8 cellular contexts compared by ENCODE assay signal in the genomic region with DNA sequence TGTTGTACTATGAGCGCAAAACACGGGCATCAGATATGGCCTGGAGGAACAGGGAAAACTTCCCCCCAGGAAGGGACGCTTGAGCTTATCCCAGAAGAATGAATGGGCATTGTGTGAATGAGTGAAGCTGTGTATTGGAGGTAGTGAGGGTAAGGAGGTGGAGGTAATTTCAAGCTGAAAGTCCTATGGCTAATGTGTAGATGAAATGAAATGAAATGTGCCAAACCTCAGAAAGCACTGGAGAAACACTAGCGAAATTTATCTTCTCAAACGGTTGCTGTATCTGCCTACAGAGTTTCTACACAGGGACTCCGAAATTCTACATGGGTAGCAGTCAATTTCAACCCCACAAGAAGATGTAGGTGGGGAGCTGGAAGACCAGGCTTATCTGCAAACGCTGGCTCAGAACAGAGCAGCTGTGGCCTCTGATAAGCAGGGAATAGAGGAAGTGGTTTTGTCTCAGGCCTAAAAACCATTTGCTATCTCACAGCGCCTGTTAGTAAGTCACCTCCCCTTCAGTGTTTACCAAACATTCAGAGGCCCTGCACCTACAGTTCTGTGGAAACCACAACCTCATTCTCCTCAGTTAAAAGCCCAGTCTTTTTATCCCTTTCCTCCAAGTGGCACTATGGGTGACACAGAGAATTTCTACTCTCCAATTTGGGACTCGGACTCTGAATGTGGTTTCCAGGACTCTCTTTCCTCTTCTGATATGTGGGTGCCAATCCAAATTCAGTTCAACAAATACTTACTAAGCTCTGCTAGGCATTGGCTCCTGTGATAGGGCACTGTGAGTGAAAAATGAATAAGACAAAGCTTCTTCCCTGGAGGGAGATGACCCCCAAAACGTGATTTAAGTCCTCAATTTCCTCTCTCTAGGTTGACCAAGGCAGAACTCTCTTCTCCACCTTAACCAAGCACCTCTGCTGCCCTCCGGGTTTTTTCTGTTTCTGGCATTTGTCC. TPM values are rescaled to one million over a fixed set of nuclear protein-coding genes. Genes with fewer than 3 reads are reported as not detected.
A peak's percentile ranks its signal among the peaks of the same experiment; 100 is the strongest.
DNase-seq lines count a peak whose midpoint lies in the region; ATAC-seq and TF ChIP-seq lines count a peak whose summit lies in the region.

No MANE protein-coding gene starts in this region.

- peak overlapping the region; percentile 52 to 58 (median 56) for H3K4me3 Mint-ChIP-seq in T-cell
- peak overlapping the region; percentile 50 to 66 for H3K4me3 Mint-ChIP-seq in stimulated activated naive B cell treated with anti-CD40 and anti-IgM and Interleukin-4, amounts not matched to agents 10 μg/mL and 1 μg/mL and 100 μg/mL, for 72 hours

- POLR2A ChIA-PET in T-cell (lab: Charles Lee): interaction anchor here in 1 of 2 donors (0.6 to 0.7 kb wide), 3 partner anchors 10 to 312 kb away, joined by 3 to 6 read pairs (median 3); no protein-coding TSS in a partner anchor

- DNase-seq in CD1c-positive myeloid dendritic cell (ENCODE audit: extremely low spot score): peak; percentile 68
- peak in 33 of 34 experiments; percentile 26 to 71 (median 47) for DNase-seq in T-cell
- peak; percentile 97 to 100 for DNase-seq in erythroblast (lab: John Stamatoyannopoulos, UW)
- DNase-seq in stimulated activated naive B cell treated with anti-CD40 and anti-IgM and Interleukin-4, amounts not matched to agents 10 μg/mL and 1 μg/mL and 100 μg/mL, for 72 hours: peak; percentile 54
- no peak for DNase-seq in glomerular visceral epithelial cell (ENCODE audit: extremely low spot score)

- TF ChIP-seq POLR2A in GM19099 (IDR thresholded peaks at IDR 0.05; ENCODE audit: extremely low read depth, insufficient read length, low read depth) (peak; percentile 67), erythroblast (IDR thresholded peaks at IDR 0.05; ENCODE audit: low read length) (peak; percentile 80)

- H3K9me3 Mint-ChIP-seq in T-cell: peaks cover under 1 to 13% (median 8%) of the 10 kb centered on the region in 3 donors
- H3K9me3 Mint-ChIP-seq in stimulated activated naive B cell treated with anti-CD40 and anti-IgM and Interleukin-4, amounts not matched to agents 10 μg/mL and 1 μg/mL and 100 μg/mL, for 72 hours: peaks cover 1 to 9% of the 10 kb centered on the region in 2 donors

- no peaks in the 10 kb centered on the region for H3K27me3 Mint-ChIP-seq in T-cell
- no peaks in the 10 kb centered on the region for H3K27me3 Mint-ChIP-seq in stimulated activated naive B cell treated with anti-CD40 and anti-IgM and Interleukin-4, amounts not matched to agents 10 μg/mL and 1 μg/mL and 100 μg/mL, for 72 hours

- ATAC-seq in HG03196 (IDR thresholded peaks at IDR 0.05; ENCODE audit: unreplicated experiment) (peak; percentile 90), T-cell (replicated peaks in 1 of 4) (peak; percentile 89 to 95 (median 95)), HG02970 (IDR thresholded peaks at IDR 0.05; ENCODE audit: low FRiP score, unreplicated experiment) (no peak)
- peak; percentile 95 to 96 for ATAC-seq in stimulated activated naive B cell treated with anti-CD40 and anti-IgM and Interleukin-4, amounts not matched to agents 10 μg/mL and 1 μg/mL and 100 μg/mL, for 72 hours (replicated peaks)

- H3K27ac Mint-ChIP-seq in T-cell: peak overlapping the region; percentile 96 to 98
- H3K27ac Mint-ChIP-seq in stimulated activated naive B cell treated with anti-CD40 and anti-IgM and Interleukin-4, amounts not matched to agents 10 μg/mL and 1 μg/mL and 100 μg/mL, for 72 hours: peak overlapping the region; percentile 92

- peaks cover 58 to 61% (median 60%) of the 10 kb centered on the region in 3 donors for H3K4me1 Mint-ChIP-seq in T-cell
- H3K4me1 Mint-ChIP-seq in stimulated activated naive B cell treated with anti-CD40 and anti-IgM and Interleukin-4, amounts not matched to agents 10 μg/mL and 1 μg/mL and 100 μg/mL, for 72 hours: peaks cover 35 to 54% of the 10 kb centered on the region in 2 donors

- CTCF ChIA-PET in T-cell (lab: Charles Lee): interaction anchor here (0.6 to 2.3 kb wide), 17 partner anchors 12 to 450 kb away, joined by 3 to 11 read pairs (median 3); partner anchors contain the start of genes CD84 (in 1 of the 2) and SLAMF6 (in 1 of the 2)

- H3K36me3 Mint-ChIP-seq in T-cell: peaks cover 18% of the 10 kb centered on the region
- peaks cover 24 to 49% of the 10 kb centered on the region in 2 donors for H3K36me3 Mint-ChIP-seq in stimulated activated naive B cell treated with anti-CD40 and anti-IgM and Interleukin-4, amounts not matched to agents 10 μg/mL and 1 μg/mL and 100 μg/mL, for 72 hours

RNA-seq across cellular contexts. Expression of gene SLAMF6, which starts 17.1 kb away (rescaled TPM):
- 10 to 100 TPM; 39.9 to 53.0 (median 47.3) TPM for total RNA-seq in T-cell

RNA-seq across cellular contexts. Expression of gene CD84, which starts 39.1 kb away (rescaled TPM):
- total RNA-seq in T-cell: 10 to 100 TPM; 47.5 to 97.4 (median 51.8) TPM
